8 cellular contexts compared by ENCODE assay signal in genomic region chr7:155380221-155380861, GRCh38.
DNase-seq lines count a peak whose midpoint lies in the region; ATAC-seq and TF ChIP-seq lines count a peak whose summit lies in the region.

No MANE protein-coding gene starts in this region.

- TF ChIP-seq CTCF in AG10803 (conservative IDR thresholded peaks at IDR 0.05; ENCODE audit: low read length) (peak; percentile 85), chondrocyte (IDR thresholded peaks at IDR 0.05) (peak; percentile 83), liver (IDR thresholded peaks at IDR 0.05; ENCODE audit: low read depth, low read length, missing input control) (peak; percentile 85)

- ATAC-seq in GM18870 (IDR thresholded peaks at IDR 0.05; ENCODE audit: unreplicated experiment) (peak; percentile 92), HG03135 (IDR thresholded peaks at IDR 0.05; ENCODE audit: unreplicated experiment) (peak; percentile 70)

- H3K27me3 Mint-ChIP-seq in chondrocyte (ENCODE audit: low read depth) = peaks cover 86% of the 10 kb centered on the region

- peaks cover 18% of the 10 kb centered on the region for H3K4me1 Mint-ChIP-seq in chondrocyte (ENCODE audit: low read depth)

- no peaks in the 10 kb centered on the region for H3K9me3 ChIP-seq in liver (ENCODE audit: control insufficient read depth in 4 of 4, low read length in 3 of 4)

- peaks cover 6 to 46% (median 23%) of the 10 kb centered on the region in 4 donors for H3K27me3 ChIP-seq in liver (ENCODE audit: control insufficient read depth in 4 of 4, insufficient read depth in 4 of 4, low read length in 3 of 4)

- H3K36me3 ChIP-seq in liver (ENCODE audit: control insufficient read depth in 4 of 4, insufficient read depth in 3 of 4, low read depth in 1 of 4, low read length in 3 of 4) = no peaks in the 10 kb centered on the region

- no peak overlapping the region for H3K27ac Mint-ChIP-seq in chondrocyte (ENCODE audit: unreplicated experiment)

- no peak overlapping the region for H3K9ac ChIP-seq in liver (ENCODE audit: low read depth in 1 of 2, low read length in 2 of 2)

- no peak overlapping the region for H3K4me3 ChIP-seq in AG10803 (ENCODE audit: low read length)
- no peak overlapping the region for H3K4me3 ChIP-seq in liver (ENCODE audit: low read depth in 1 of 3, low read length in 3 of 3)

- peaks cover 7 to 37% (median 24%) of the 10 kb centered on the region in 4 donors for H3K4me1 ChIP-seq in liver (ENCODE audit: control insufficient read depth in 4 of 4, insufficient read depth in 4 of 4, low read length in 3 of 4)

- H3K27ac ChIP-seq in liver (ENCODE audit: low read depth in 1 of 2, low read length in 2 of 2) = no peak overlapping the region

- peak; percentile 75 to 84 for TF ChIP-seq RAD21 in liver (IDR thresholded peaks at IDR 0.05)

- WGBS in liver = 3% methylated on average over 18 of the region's 18 CpGs

- DNase-seq in AG10803 (ENCODE audit: low read depth) (peak; percentile 64), NCI-H226 (peak; percentile 50), chondrocyte (ENCODE audit: low spot score) (peak; percentile 80)
- peak; percentile 64 to 68 for DNase-seq in activated CD4-positive, alpha-beta T cell treated with anti-CD3 and anti-CD28 coated beads for 24 hours (ENCODE audit: low read depth in 2 of 2)
- DNase-seq in stimulated activated CD4-positive, alpha-beta T cell treated with anti-CD3 and anti-CD28 coated beads, TNF-alpha, amount 100 ng/mL, for 4 hours (ENCODE audit: low read depth in 3 of 3) = peak; percentile 41 to 50 (median 46)

- H3K36me3 Mint-ChIP-seq in chondrocyte (ENCODE audit: low read depth) = peaks cover 2% of the 10 kb centered on the region

- H3K4me3 Mint-ChIP-seq in chondrocyte (ENCODE audit: unreplicated experiment) = no peak overlapping the region

- no peaks in the 10 kb centered on the region for H3K9me3 Mint-ChIP-seq in chondrocyte (ENCODE audit: low read depth)

TF ChIP-seq in liver, 16 proteins besides CTCF, POLR2A, EP300 and RAD21:
- TF ChIP-seq JUND (IDR thresholded peaks at IDR 0.05) = no peak
- TF ChIP-seq SP1 (IDR thresholded peaks at IDR 0.05) = no peak
- TF ChIP-seq RXRA (IDR thresholded peaks at IDR 0.05) = no peak
- no peak for TF ChIP-seq GABPA (IDR thresholded peaks at IDR 0.05 in 1 of 2, conservative IDR thresholded peaks at IDR 0.05 in 1 of 2)
- no peak for TF ChIP-seq EGR1 (IDR thresholded peaks at IDR 0.05; ENCODE audit: low read depth in 2 of 2)
- TF ChIP-seq REST (IDR thresholded peaks at IDR 0.05) = no peak
- TF ChIP-seq, protein P1, sequence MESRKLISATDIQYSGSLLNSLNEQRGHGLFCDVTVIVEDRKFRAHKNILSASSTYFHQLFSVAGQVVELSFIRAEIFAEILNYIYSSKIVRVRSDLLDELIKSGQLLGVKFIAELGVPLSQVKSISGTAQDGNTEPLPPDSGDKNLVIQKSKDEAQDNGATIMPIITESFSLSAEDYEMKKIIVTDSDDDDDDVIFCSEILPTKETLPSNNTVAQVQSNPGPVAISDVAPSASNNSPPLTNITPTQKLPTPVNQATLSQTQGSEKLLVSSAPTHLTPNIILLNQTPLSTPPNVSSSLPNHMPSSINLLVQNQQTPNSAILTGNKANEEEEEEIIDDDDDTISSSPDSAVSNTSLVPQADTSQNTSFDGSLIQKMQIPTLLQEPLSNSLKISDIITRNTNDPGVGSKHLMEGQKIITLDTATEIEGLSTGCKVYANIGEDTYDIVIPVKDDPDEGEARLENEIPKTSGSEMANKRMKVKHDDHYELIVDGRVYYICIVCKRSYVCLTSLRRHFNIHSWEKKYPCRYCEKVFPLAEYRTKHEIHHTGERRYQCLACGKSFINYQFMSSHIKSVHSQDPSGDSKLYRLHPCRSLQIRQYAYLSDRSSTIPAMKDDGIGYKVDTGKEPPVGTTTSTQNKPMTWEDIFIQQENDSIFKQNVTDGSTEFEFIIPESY (IDR thresholded peaks at IDR 0.05) = no peak
- TF ChIP-seq, protein P2, sequence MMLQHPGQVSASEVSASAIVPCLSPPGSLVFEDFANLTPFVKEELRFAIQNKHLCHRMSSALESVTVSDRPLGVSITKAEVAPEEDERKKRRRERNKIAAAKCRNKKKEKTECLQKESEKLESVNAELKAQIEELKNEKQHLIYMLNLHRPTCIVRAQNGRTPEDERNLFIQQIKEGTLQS (IDR thresholded peaks at IDR 0.05) = no peak
- TF ChIP-seq FOXA2 (IDR thresholded peaks at IDR 0.05) = no peak
- no peak for TF ChIP-seq HNF4A (conservative IDR thresholded peaks at IDR 0.05)
- no peak for TF ChIP-seq NR2F2 (IDR thresholded peaks at IDR 0.05)
- no peak for TF ChIP-seq FOXA1 (IDR thresholded peaks at IDR 0.05)
- no peak for TF ChIP-seq YY1 (IDR thresholded peaks at IDR 0.05)
- no peak for TF ChIP-seq TAF1 (conservative IDR thresholded peaks at IDR 0.05)
- TF ChIP-seq MAX (IDR thresholded peaks at IDR 0.05) = no peak
- TF ChIP-seq HNF4G (IDR thresholded peaks at IDR 0.05) = no peak
